Comparison of ENCODE assay signal across 8 cellular contexts in the genomic region with DNA sequence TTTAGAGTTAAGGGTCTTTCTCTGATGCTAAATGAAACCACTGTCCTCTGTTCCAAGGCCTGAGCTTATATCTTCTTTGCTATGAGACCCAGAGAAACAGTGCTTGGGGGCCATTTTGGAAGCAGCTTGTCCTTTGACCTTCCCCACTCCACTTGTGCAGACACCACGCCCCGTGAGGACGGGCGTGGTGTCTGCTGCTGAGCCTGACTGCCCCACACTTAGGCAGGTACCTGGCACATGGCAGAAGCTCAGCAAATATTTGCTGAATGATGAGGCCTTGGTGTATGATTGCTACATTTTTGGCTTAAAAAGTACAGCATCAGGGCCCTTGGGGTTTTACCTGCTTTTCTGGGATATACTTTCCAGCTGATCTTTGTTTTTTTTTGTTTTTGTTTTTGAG.
DNase-seq lines count a peak whose midpoint lies in the region; ATAC-seq and TF ChIP-seq lines count a peak whose summit lies in the region.

No MANE protein-coding gene starts in this region.

- peaks cover 94 to 100% (median 98%) of the 10 kb centered on the region in 3 donors for H3K4me1 Mint-ChIP-seq in T-cell
- H3K4me1 Mint-ChIP-seq in stimulated activated effector memory CD8-positive, alpha-beta T cell treated with anti-CD3 and anti-CD28 coated beads, Interleukin-12 subunit alpha, Interleukin-12 subunit beta, amount 100 ng/mL, for 72 hours: peaks cover 71% of the 10 kb centered on the region

- peak overlapping the region; percentile 64 to 68 (median 67) for H3K4me3 Mint-ChIP-seq in T-cell
- peak overlapping the region; percentile 64 for H3K4me3 Mint-ChIP-seq in stimulated activated effector memory CD8-positive, alpha-beta T cell treated with anti-CD3 and anti-CD28 coated beads, Interleukin-12 subunit alpha, Interleukin-12 subunit beta, amount 100 ng/mL, for 72 hours

- POLR2A ChIA-PET in T-cell (lab: Charles Lee): interaction anchor here (0.6 to 3.6 kb wide), 7 partner anchors 11 to 219 kb away, joined by 3 to 32 read pairs (median 5); no protein-coding TSS in a partner anchor

- 53% methylated on average over 2 of the region's 4 CpGs; no CpG with 5 or more reads in 1 of the 2 donors for WGBS in gastroesophageal sphincter (ENCODE audit: low coverage in 1 of 2), 2 donors

- DNase-seq in DMS53 (lab: John Stamatoyannopoulos, UW): peak; percentile 55
- DNase-seq in DMS53 treated with DMSO at 0.1 percent for 48 hours (lab: John Stamatoyannopoulos, UW; ENCODE audit: unreplicated experiment): no peak
- no peak for DNase-seq in T-cell
- no peak for DNase-seq in stimulated activated effector memory CD8-positive, alpha-beta T cell treated with anti-CD3 and anti-CD28 coated beads, Interleukin-12 subunit alpha, Interleukin-12 subunit beta, amount 100 ng/mL, for 72 hours (ENCODE audit: low spot score in 2 of 2)
- DNase-seq in superior temporal gyrus (ENCODE audit: extremely low spot score): no peak
- no peak for DNase-seq in cortex of kidney (lab: John Stamatoyannopoulos, UW)
- DNase-seq in activated gamma-delta T cell treated with Interleukin-2 at 50 U/mL for 16 hours: no peak

- no peak for TF ChIP-seq POLR2A in gastroesophageal sphincter (IDR thresholded peaks at IDR 0.05)

- ATAC-seq in T-cell (replicated peaks in 1 of 4) (no peak), gastroesophageal sphincter (no peak)
- no peak for ATAC-seq in stimulated activated effector memory CD8-positive, alpha-beta T cell treated with anti-CD3 and anti-CD28 coated beads, Interleukin-12 subunit alpha, Interleukin-12 subunit beta, amount 100 ng/mL, for 72 hours

- peaks cover 0 to 5% of the 10 kb centered on the region in 2 donors for H3K36me3 ChIP-seq in gastroesophageal sphincter

- peak overlapping the region; percentile 98 to 99 for H3K27ac Mint-ChIP-seq in T-cell
- H3K27ac Mint-ChIP-seq in stimulated activated effector memory CD8-positive, alpha-beta T cell treated with anti-CD3 and anti-CD28 coated beads, Interleukin-12 subunit alpha, Interleukin-12 subunit beta, amount 100 ng/mL, for 72 hours: peak overlapping the region; percentile 93

- no peaks in the 10 kb centered on the region for H3K9me3 Mint-ChIP-seq in T-cell
- H3K9me3 Mint-ChIP-seq in stimulated activated effector memory CD8-positive, alpha-beta T cell treated with anti-CD3 and anti-CD28 coated beads, Interleukin-12 subunit alpha, Interleukin-12 subunit beta, amount 100 ng/mL, for 72 hours: no peaks in the 10 kb centered on the region

- no peaks in the 10 kb centered on the region for H3K27me3 Mint-ChIP-seq in T-cell

- CTCF ChIA-PET in T-cell (lab: Charles Lee): interaction anchor here (0.9 to 3.1 kb wide), 9 partner anchors 11 to 135 kb away, joined by 3 to 25 read pairs (median 5); no protein-coding TSS in a partner anchor

- TF ChIP-seq EP300 in gastroesophageal sphincter (IDR thresholded peaks at IDR 0.05): no peak

- H3K9me3 ChIP-seq in gastroesophageal sphincter: no peaks in the 10 kb centered on the region

- no peak for TF ChIP-seq CTCF in gastroesophageal sphincter (IDR thresholded peaks at IDR 0.05)

- H3K4me3 ChIP-seq in gastroesophageal sphincter: no peak overlapping the region

- peaks cover 19% of the 10 kb centered on the region for H3K36me3 Mint-ChIP-seq in T-cell
- peaks cover 10% of the 10 kb centered on the region for H3K36me3 Mint-ChIP-seq in stimulated activated effector memory CD8-positive, alpha-beta T cell treated with anti-CD3 and anti-CD28 coated beads, Interleukin-12 subunit alpha, Interleukin-12 subunit beta, amount 100 ng/mL, for 72 hours

- H3K27ac ChIP-seq in gastroesophageal sphincter: peak overlapping the region; percentile 84 to 93 (median 88)

- peaks cover 11 to 99% (median 59%) of the 10 kb centered on the region in 3 donors for H3K4me1 ChIP-seq in gastroesophageal sphincter

- no peaks in the 10 kb centered on the region for H3K27me3 ChIP-seq in gastroesophageal sphincter
